10 cellular contexts compared by ENCODE assay signal in the genomic region with DNA sequence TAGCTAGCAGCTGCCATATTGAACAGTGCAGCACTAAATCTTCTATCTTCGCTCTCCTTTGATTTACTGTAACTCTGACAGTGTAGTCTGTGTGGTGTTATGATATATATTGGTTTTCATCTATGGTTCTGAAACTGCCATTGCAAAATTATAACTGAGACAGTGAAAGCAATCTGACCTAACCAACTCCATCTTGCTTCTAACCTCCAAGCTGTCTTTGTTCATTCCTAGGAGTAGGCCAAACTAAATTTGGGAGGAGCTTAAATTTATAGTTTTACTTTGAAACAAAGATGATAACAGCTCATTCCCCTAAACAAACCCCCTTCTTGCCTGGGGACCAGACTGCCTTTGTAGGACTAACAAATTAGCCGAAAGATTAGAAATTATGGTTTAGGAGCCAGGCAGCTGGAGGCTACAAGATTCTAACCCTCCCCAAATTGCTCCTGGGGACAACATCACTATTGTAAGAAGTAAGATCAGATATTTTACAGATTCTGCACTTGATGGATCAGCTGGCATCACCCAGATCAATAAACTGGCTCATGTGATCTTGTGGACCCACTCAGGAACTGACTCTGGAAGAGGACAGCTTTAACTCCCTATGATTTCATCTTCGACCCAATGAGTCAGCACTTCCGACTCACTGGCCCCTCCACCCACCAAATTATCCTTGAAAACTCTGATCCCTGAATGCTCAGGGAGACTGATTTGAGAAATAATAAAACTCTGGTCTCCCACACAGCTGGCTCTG. TPM values are rescaled to one million over a fixed set of nuclear protein-coding genes. Genes with fewer than 3 reads are reported as not detected.
DNase-seq lines count a peak whose midpoint lies in the region; ATAC-seq, FAIRE-seq and TF ChIP-seq lines count a peak whose summit lies in the region.
"Had no signal": no experiment of that assay in that cellular context is flagged by ENCODE, and none has a peak within 500 bp of the region (broad histone marks: within the 10 kb centered on the region; RNA-seq: fewer than 3 reads in every experiment).

No MANE protein-coding gene starts in this region.

- no peaks in the 10 kb centered on the region for H3K27me3 Mint-ChIP-seq in naive thymus-derived CD8-positive, alpha-beta T cell
- H3K27me3 Mint-ChIP-seq in natural killer cell (ENCODE audit: low read depth in 2 of 2): peaks cover 0 to 2% of the 10 kb centered on the region in 2 donors

- H3K4me2 ChIP-seq in BLaER1 treated with 17β-estradiol and CSF1 and Interleukin-3, amounts not matched to agents 10 nM and 100 nM: peak overlapping the region in 9 of 11 experiments; percentile 13 to 96 (median 82); a peak in 15 of 22 replicates
- no peak overlapping the region for H3K4me2 ChIP-seq in Karpas-422 (ENCODE audit: low read depth, low read length, poor library complexity, severe bottlenecking)

- no peaks in the 10 kb centered on the region for H3K27me3 ChIP-seq in BLaER1 treated with 17β-estradiol and CSF1 and Interleukin-3, amounts not matched to agents 10 nM and 100 nM
- H3K27me3 ChIP-seq in Karpas-422 (ENCODE audit: low read length) (no peaks in the 10 kb centered on the region), bronchial epithelial cell (ENCODE audit: control insufficient read depth, insufficient read depth, low read length) (no peaks in the 10 kb centered on the region)

- H3K4me3 Mint-ChIP-seq in naive thymus-derived CD8-positive, alpha-beta T cell: peak overlapping the region in 1 of 10 donors; percentile 20
- H3K4me3 Mint-ChIP-seq in natural killer cell: no peak overlapping the region

- no peaks in the 10 kb centered on the region for H3K79me2 ChIP-seq in Karpas-422 (ENCODE audit: low read length)

- no peak overlapping the region for H2AFZ ChIP-seq in Karpas-422 (ENCODE audit: low read length)

- no peaks in the 10 kb centered on the region; a peak in 1 of 22 replicates for H4K20me1 ChIP-seq in BLaER1 treated with 17β-estradiol and CSF1 and Interleukin-3, amounts not matched to agents 10 nM and 100 nM
- H4K20me1 ChIP-seq in Karpas-422 (ENCODE audit: insufficient read depth, low read depth, low read length): no peaks in the 10 kb centered on the region

- 0 out of 22 replicates have a peak, but pooled peaks cover 0 to 1% (median 0%) of the 10 kb centered on the region in 11 experiments for H3K9me3 ChIP-seq in BLaER1 treated with 17β-estradiol and CSF1 and Interleukin-3, amounts not matched to agents 10 nM and 100 nM (replicated peaks in 1 of 11)
- H3K9me3 ChIP-seq in Karpas-422 (ENCODE audit: low read length): no peaks in the 10 kb centered on the region

- no peaks in the 10 kb centered on the region for H3K9me3 Mint-ChIP-seq in naive thymus-derived CD8-positive, alpha-beta T cell
- no peaks in the 10 kb centered on the region for H3K9me3 Mint-ChIP-seq in natural killer cell

- peaks cover 18 to 32% (median 28%) of the 10 kb centered on the region in 4 donors for H3K4me1 Mint-ChIP-seq in naive thymus-derived CD8-positive, alpha-beta T cell
- peaks cover 0 to 5% of the 10 kb centered on the region in 2 donors for H3K4me1 Mint-ChIP-seq in natural killer cell

- TF ChIP-seq CTCF in bronchial epithelial cell (IDR thresholded peaks at IDR 0.05; ENCODE audit: insufficient read depth, low read length, severe bottlenecking): no peak
- no peak for TF ChIP-seq CTCF in natural killer cell (IDR thresholded peaks at IDR 0.05)
- TF ChIP-seq CTCF in D721Med (IDR thresholded peaks at IDR 0.05; ENCODE audit: insufficient read depth, missing control alignments): no peak

- H3K4me3 ChIP-seq in BLaER1 treated with 17β-estradiol and CSF1 and Interleukin-3, amounts not matched to agents 10 nM and 100 nM: no peak overlapping the region
- no peak overlapping the region for H3K4me3 ChIP-seq in Karpas-422 (ENCODE audit: low read length)
- no peak overlapping the region for H3K4me3 ChIP-seq in bronchial epithelial cell (ENCODE audit: low read depth, low read length)

- intact Hi-C loops in natural killer cell (cut with micrococcal nuclease): no loop called here

- ATAC-seq in naive thymus-derived CD8-positive, alpha-beta T cell: no peak
- no peak for ATAC-seq in natural killer cell

- H3K4me1 ChIP-seq in BLaER1 treated with 17β-estradiol and CSF1 and Interleukin-3, amounts not matched to agents 10 nM and 100 nM: peaks cover 12 to 54% (median 51%) of the 10 kb centered on the region in 10 experiments
- no peaks in the 10 kb centered on the region for H3K4me1 ChIP-seq in Karpas-422 (ENCODE audit: low read length)

- DNase-seq in Karpas-422 (peak; percentile 26), bronchial epithelial cell (ENCODE audit: low read depth) (peak; percentile 44), natural killer cell (no peak), D341Med (ENCODE audit: low spot score) (no peak), D721Med (ENCODE audit: insufficient read length, low spot score) (no peak)
- DNase-seq in naive thymus-derived CD8-positive, alpha-beta T cell: no peak
- no peak for DNase-seq in stimulated activated CD4-positive, alpha-beta T cell treated with anti-CD3 and anti-CD28 coated beads, Interleukin-2, amount 100 ng/mL, for 24 hours
- DNase-seq: NCI-H510A treated with DMSO at 0.1 percent for 48 hours, T-helper 9 cell had no signal

- POLR2A ChIA-PET in naive thymus-derived CD8-positive, alpha-beta T cell (lab: Charles Lee): no interaction called here

- H3K36me3 ChIP-seq in BLaER1 treated with 17β-estradiol and CSF1 and Interleukin-3, amounts not matched to agents 10 nM and 100 nM: no peaks in the 10 kb centered on the region
- no peaks in the 10 kb centered on the region for H3K36me3 ChIP-seq in Karpas-422 (ENCODE audit: insufficient read depth, low read length)
- H3K36me3 ChIP-seq in bronchial epithelial cell (ENCODE audit: control insufficient read depth, insufficient read depth, low read length): no peaks in the 10 kb centered on the region

- H3K27ac Mint-ChIP-seq in naive thymus-derived CD8-positive, alpha-beta T cell: peak overlapping the region; percentile 49 to 96 (median 89)
- H3K27ac Mint-ChIP-seq in natural killer cell: no peak overlapping the region

- H3K9ac ChIP-seq in BLaER1 treated with 17β-estradiol and CSF1 and Interleukin-3, amounts not matched to agents 10 nM and 100 nM: peak overlapping the region in 1 of 11 experiments; percentile 14; a peak in 4 of 22 replicates
- H3K9ac ChIP-seq in Karpas-422 (ENCODE audit: low read length): no peak overlapping the region

- H3K9me2 ChIP-seq in Karpas-422 (replicated peaks; ENCODE audit: insufficient read depth, low read length): no peaks in the 10 kb centered on the region

- peak overlapping the region in 9 of 11 experiments; percentile 41 to 83 (median 59); a peak in 14 of 22 replicates for H3K27ac ChIP-seq in BLaER1 treated with 17β-estradiol and CSF1 and Interleukin-3, amounts not matched to agents 10 nM and 100 nM
- no peak overlapping the region for H3K27ac ChIP-seq in Karpas-422 (ENCODE audit: low read length)

- no peak for FAIRE-seq in bronchial epithelial cell (lab: Jason Lieb, UNC)
- no peak for FAIRE-seq in D721Med (lab: Jason Lieb, UNC)

- H3K36me3 Mint-ChIP-seq in naive thymus-derived CD8-positive, alpha-beta T cell: no peaks in the 10 kb centered on the region
- H3K36me3 Mint-ChIP-seq in natural killer cell: no peaks in the 10 kb centered on the region

RNA-seq across cellular contexts. Expression of a gene that starts 47.0 kb away (rescaled TPM):
- total RNA-seq in Karpas-422 (2014; rRNA removed; shearing (Covaris generic); ENCODE audit: low replicate concordance): not detected in 2 replicates
- under 0.01 TPM in 1 of 2 replicates, not detected in the other for total RNA-seq in bronchial epithelial cell
- total RNA-seq in naive thymus-derived CD8-positive, alpha-beta T cell: under 1 TPM in 1 of 2 experiments, not detected in 1; 0.22 TPM
- polyA plus RNA-seq in naive thymus-derived CD8-positive, alpha-beta T cell: not detected
- not detected for total RNA-seq in natural killer cell

Comparison
In these comparisons a context has a peak if more than half of its experiments do, and no peak if none do; other contexts are left out.
1. DNase-seq: peak in Karpas-422 (single experiment) and bronchial epithelial cell (single experiment); none in naive thymus-derived CD8-positive, alpha-beta T cell (0 of 10), natural killer cell (single experiment), stimulated activated CD4-positive, alpha-beta T cell treated with anti-CD3 and anti-CD28 coated beads, Interleukin-2, amount 100 ng/mL, for 24 hours (0 of 2), D341Med (single experiment) and D721Med (single experiment).
2. H3K27ac Mint-ChIP-seq: peak in naive thymus-derived CD8-positive, alpha-beta T cell (10 of 10); none in natural killer cell (0 of 2).